In genomic region chr5:8192840-8193239, GRCh38 we compare ENCODE assay signal across 27 cellular contexts.
"Had no signal": no experiment of that assay in that cellular context is flagged by ENCODE, and none has a peak within 500 bp of the region (broad histone marks: within the 10 kb centered on the region; RNA-seq: fewer than 3 reads in every experiment).

No MANE protein-coding gene starts in this region.

- DNase-seq: activated CD4-positive, alpha-beta memory T cell treated with anti-CD3 and anti-CD28 coated beads, Interleukin-2, amount 10 ng/mL, durations not matched to agents 7 days and 5 days; activated CD4-positive, alpha-beta T cell treated with anti-CD3 and anti-CD28 coated beads for 36 hours; activated CD4-positive, alpha-beta T cell treated with anti-CD3 and anti-CD28 coated beads, Interleukin-2, amount 50 U/mL, for 1 hour; activated gamma-delta T cell treated with Interleukin-2 at 50 U/mL for 16 hours; activated naive CD4-positive, alpha-beta T cell treated with anti-CD3 and anti-CD28 coated beads, Interleukin-2, amount 10 ng/mL, durations not matched to agents 7 days and 5 days; activated naive CD8-positive, alpha-beta T cell treated with anti-CD3 and anti-CD28 coated beads for 36 hours; activated T-cell treated with anti-CD3 and anti-CD28 coated beads for 4 hours; activated T-cell treated with anti-CD3 and anti-CD28 coated beads, Interleukin-2, amount 50 U/mL, for 48 hours; brain microvascular endothelial cell; colonic mucosa; NCI-H1048; NCI-H146; NCI-H187 treated with DMSO at 0.1 percent for 48 hours; NCI-H2081 treated with DMSO at 0.1 percent for 48 hours; NCI-H446; NCI-H524; OCI-M1; RPMI8226; T-cell; T-helper 2 cell; T1000; WERI-Rb-1 had no signal

- H3K36me3 ChIP-seq: brain microvascular endothelial cell, cardiac muscle cell, colonic mucosa, WERI-Rb-1 had no signal

- H3K4me3 ChIP-seq: cardiac muscle cell, colonic mucosa, SK-N-MC had no signal

- H3K27ac ChIP-seq: brain microvascular endothelial cell, cardiac muscle cell, colonic mucosa, SK-N-MC, WERI-Rb-1 had no signal

- H3K27me3 ChIP-seq: brain microvascular endothelial cell, cardiac muscle cell, colonic mucosa had no signal

- ATAC-seq: activated CD4-positive, alpha-beta T cell treated with anti-CD3 and anti-CD28 coated beads for 36 hours; activated T-helper 17 cell treated with anti-CD3 and anti-CD28 coated beads, Interleukin-2, amount 50 U/mL, for 72 hours; Panc1; Right ventricle myocardium inferior; T-cell had no signal

- H3K4me1 ChIP-seq: colonic mucosa had no signal

- H3K9me3 ChIP-seq: colonic mucosa had no signal
